1 cellular context compared by ENCODE assay signal in the genomic region with DNA sequence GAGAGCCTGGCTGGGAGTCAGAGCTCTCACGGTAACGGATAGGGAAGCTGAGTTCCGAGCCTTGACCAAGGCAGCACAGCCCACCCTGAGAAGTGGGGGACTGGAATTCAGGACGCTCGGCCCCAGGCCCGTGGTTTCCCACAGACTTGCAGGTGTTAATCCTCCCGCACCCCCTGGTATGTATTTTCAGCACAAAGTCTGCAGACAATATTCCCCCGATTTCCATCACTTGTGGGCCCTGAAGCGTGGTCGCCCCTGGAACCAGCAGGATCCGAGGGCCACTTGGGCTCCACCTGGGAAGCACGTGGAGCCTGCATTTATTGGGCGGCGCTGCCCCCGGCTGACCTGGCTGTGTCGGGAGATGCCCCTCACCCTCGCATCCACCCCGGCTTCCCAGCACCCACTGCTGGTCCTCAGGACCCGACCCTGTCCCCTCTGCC.
TF ChIP-seq lines count a peak whose summit lies in the region.

No MANE protein-coding gene starts in this region.

TF ChIP-seq in GM12878, 131 proteins besides CTCF, POLR2A, EP300 and RAD21 (continued from another document):
- TF ChIP-seq, protein P1, sequence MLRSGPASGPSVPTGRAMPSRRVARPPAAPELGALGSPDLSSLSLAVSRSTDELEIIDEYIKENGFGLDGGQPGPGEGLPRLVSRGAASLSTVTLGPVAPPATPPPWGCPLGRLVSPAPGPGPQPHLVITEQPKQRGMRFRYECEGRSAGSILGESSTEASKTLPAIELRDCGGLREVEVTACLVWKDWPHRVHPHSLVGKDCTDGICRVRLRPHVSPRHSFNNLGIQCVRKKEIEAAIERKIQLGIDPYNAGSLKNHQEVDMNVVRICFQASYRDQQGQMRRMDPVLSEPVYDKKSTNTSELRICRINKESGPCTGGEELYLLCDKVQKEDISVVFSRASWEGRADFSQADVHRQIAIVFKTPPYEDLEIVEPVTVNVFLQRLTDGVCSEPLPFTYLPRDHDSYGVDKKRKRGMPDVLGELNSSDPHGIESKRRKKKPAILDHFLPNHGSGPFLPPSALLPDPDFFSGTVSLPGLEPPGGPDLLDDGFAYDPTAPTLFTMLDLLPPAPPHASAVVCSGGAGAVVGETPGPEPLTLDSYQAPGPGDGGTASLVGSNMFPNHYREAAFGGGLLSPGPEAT (IDR thresholded peaks at IDR 0.05; ENCODE audit: low read depth), result no peak
- peak; percentile 41 for TF ChIP-seq RELA (IDR thresholded peaks at IDR 0.05; ENCODE audit: borderline replicate concordance, partially characterized antibody)
